18 cellular contexts compared by ENCODE assay signal in the genomic region with DNA sequence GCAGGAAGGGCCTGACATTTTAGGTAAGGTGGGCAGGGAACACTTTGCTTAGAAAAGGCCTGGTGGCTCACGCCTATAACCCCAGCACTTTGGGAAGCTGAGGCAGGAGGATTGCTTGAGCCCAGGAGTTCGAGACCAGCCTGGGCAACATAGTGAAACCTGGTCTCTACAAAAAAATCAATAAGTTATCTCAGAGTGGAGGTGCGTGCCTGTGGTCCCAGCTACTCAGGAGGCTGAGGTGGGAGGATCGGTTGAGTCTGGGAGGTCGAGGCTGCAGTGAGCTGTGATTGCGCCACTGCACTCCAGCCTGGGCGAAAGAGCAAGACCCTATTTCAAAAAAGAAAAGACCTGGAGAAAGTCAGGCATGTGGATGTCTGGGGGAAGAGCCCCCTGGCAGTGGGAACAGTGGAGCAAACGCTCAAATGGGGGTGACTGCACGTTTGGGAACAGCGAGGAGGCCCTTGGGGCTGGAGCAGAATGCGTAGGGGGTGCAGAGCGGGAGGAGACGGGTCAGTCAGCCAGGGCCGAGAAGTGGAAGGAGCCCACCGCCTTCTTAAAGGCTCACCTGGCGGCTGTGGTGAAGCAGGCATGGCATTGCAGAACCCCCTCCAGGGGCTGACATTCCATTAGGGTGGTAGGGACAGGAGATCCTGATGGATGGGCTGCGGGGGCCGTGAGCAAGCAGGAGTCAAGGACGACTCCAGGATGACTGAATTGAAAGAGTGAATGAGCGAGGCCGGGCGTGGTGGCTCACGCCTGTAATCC. TPM values are rescaled to one million over a fixed set of nuclear protein-coding genes. Genes with fewer than 3 reads are reported as not detected.
"Had no signal": no experiment of that assay in that cellular context is flagged by ENCODE, and none has a peak within 500 bp of the region (broad histone marks: within the 10 kb centered on the region; RNA-seq: fewer than 3 reads in every experiment).

No MANE protein-coding gene starts in this region.

- H3K27ac ChIP-seq: brain microvascular endothelial cell, tibial nerve, WERI-Rb-1 had no signal

- H3K4me1 Mint-ChIP-seq: activated naive CD8-positive, alpha-beta T cell treated with anti-CD3 and anti-CD28 coated beads, Interleukin-2, amount 10 ng/mL, durations not matched to agents 7 days and 5 days had no signal

- H3K4me3 ChIP-seq: tibial nerve had no signal

- FAIRE-seq: frontal cortex, islet of Langerhans had no signal

- DNase-seq: activated CD4-positive, alpha-beta T cell treated with anti-CD3 and anti-CD28 coated beads for 48 hours; activated CD8-positive, alpha-beta memory T cell treated with anti-CD3 and anti-CD28 coated beads, Interleukin-2, amount 50 U/mL, for 48 hours; activated gamma-delta T cell treated with Interleukin-2 at 50 U/mL for 16 hours; activated naive CD8-positive, alpha-beta T cell treated with anti-CD3 and anti-CD28 coated beads, Interleukin-2, amount 10 ng/mL, durations not matched to agents 7 days and 5 days; brain microvascular endothelial cell; effector memory CD8-positive, alpha-beta T cell; mesenchymal stem cell; stimulated activated CD4-positive, alpha-beta T cell treated with anti-CD3 and anti-CD28 coated beads, Interleukin-2, amount 100 ng/mL, for 48 hours; stimulated activated naive B cell treated with anti-CD40 and anti-IgM and Interleukin-4, amounts not matched to agents 10 μg/mL and 1 μg/mL and 100 μg/mL, for 72 hours had no signal

- H3K36me3 ChIP-seq: brain microvascular endothelial cell, tibial nerve, WERI-Rb-1 had no signal

- H3K4me3 Mint-ChIP-seq: activated naive CD8-positive, alpha-beta T cell treated with anti-CD3 and anti-CD28 coated beads, Interleukin-2, amount 10 ng/mL, durations not matched to agents 7 days and 5 days; dendritic cell treated with granulocyte-macrophage colony-stimulating factor and Interleukin-4, amounts not matched to agents 40 ng/mL and 50 ng/mL, for 4 days; effector memory CD8-positive, alpha-beta T cell; stimulated activated naive B cell treated with anti-CD40 and anti-IgM and Interleukin-4, amounts not matched to agents 10 μg/mL and 1 μg/mL and 100 μg/mL, for 72 hours had no signal

- ATAC-seq: effector memory CD8-positive, alpha-beta T cell; stimulated activated naive B cell treated with anti-CD40 and anti-IgM and Interleukin-4, amounts not matched to agents 10 μg/mL and 1 μg/mL and 100 μg/mL, for 72 hours had no signal

- H3K27ac Mint-ChIP-seq: activated naive CD8-positive, alpha-beta T cell treated with anti-CD3 and anti-CD28 coated beads, Interleukin-2, amount 10 ng/mL, durations not matched to agents 7 days and 5 days; dendritic cell treated with granulocyte-macrophage colony-stimulating factor and Interleukin-4, amounts not matched to agents 40 ng/mL and 50 ng/mL, for 4 days; effector memory CD8-positive, alpha-beta T cell; nephron; stimulated activated naive B cell treated with anti-CD40 and anti-IgM and Interleukin-4, amounts not matched to agents 10 μg/mL and 1 μg/mL and 100 μg/mL, for 72 hours had no signal

RNA-seq across cellular contexts. Expression of gene ASPG, which starts 46.6 kb away (rescaled TPM):
- total RNA-seq: activated naive CD8-positive, alpha-beta T cell treated with anti-CD3 and anti-CD28 coated beads, Interleukin-2, amount 10 ng/mL, durations not matched to agents 7 days and 5 days; epithelial cell of proximal tubule; osteocyte; T-helper 1 cell treated with Interleukin-12 subunit alpha and Interleukin-12 subunit beta and Interleukin-4 antibody, amounts not matched to agents 30 ng/mL and 1 ng/mL, for 36 hours had no signal
